Comparison of ENCODE assay signal across 9 cellular contexts in the genomic region with DNA sequence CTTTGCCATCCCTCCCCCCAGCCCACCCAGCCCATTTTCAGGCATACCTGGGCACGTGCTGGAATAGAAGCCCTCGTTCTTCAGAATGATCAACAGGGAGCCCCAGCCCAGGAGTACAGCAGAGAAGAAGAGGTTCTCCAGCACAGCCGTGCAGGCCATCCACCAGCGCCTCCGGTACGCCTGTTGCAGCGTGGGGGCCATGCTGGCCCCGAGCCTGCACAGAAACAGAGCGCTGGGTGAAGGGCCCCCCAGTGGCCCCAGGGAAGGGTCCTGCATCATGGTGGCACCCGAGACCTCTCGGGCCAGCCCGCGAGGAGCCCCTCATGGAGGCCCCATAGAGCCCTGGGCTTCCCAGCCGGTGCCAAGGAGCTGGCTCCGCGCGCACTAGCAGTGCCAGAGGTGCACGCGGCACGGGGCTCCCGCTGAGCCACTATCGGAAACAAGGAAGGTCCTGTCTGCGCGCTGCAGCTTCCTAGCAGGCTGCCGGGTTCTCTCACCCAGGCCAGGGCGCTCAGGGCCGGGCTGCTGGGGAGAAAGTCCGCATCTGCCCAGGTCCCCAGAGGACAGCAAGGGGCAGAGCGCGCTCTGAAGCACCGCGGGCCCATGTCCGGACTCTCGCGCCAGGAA. TPM values are rescaled to one million over a fixed set of nuclear protein-coding genes. Genes with fewer than 3 reads are reported as not detected.
DNase-seq lines count a peak whose midpoint lies in the region; ATAC-seq and TF ChIP-seq lines count a peak whose summit lies in the region.
"Had no signal": no experiment of that assay in that cellular context is flagged by ENCODE, and none has a peak within 500 bp of the region (broad histone marks: within the 10 kb centered on the region; RNA-seq: fewer than 3 reads in every experiment).

No MANE protein-coding gene starts in this region.

- H3K9ac ChIP-seq in endodermal cell (ENCODE audit: extremely low read depth, low read length, poor library complexity, severe bottlenecking) (no peak overlapping the region), mucosa of stomach (ENCODE audit: low read length) (peak overlapping the region; percentile 70)

- H3K27ac Mint-ChIP-seq in endodermal cell = no peak overlapping the region

- 19 to 23% methylated on average over 23 to 35 of the region's 35 CpGs for WGBS in endodermal cell (ENCODE audit: insufficient coverage in 1 of 2, insufficient read length in 1 of 2), 2 experiments
- WGBS in thyroid gland, 2 donors = 24 to 30% methylated on average over 16 to 22 of the region's 35 CpGs

- intact Hi-C loops in thyroid gland (cut with DNase I) = no loop called here

- H3K9me3 ChIP-seq in endodermal cell (ENCODE audit: control insufficient read depth, low read length) = no peaks in the 10 kb centered on the region
- no peaks in the 10 kb centered on the region for H3K9me3 ChIP-seq in mucosa of stomach (ENCODE audit: control insufficient read depth, low read length)
- H3K9me3 ChIP-seq in thyroid gland = no peaks in the 10 kb centered on the region

- no peaks in the 10 kb centered on the region for H3K9me3 Mint-ChIP-seq in endodermal cell

- H3K36me3 ChIP-seq in endodermal cell (ENCODE audit: control insufficient read depth, insufficient read depth, low read length) (no peaks in the 10 kb centered on the region), mucosa of stomach (ENCODE audit: control insufficient read depth, insufficient read depth, low read length) (no peaks in the 10 kb centered on the region), thyroid gland (no peaks in the 10 kb centered on the region)

- DNase-seq in CD1c-positive myeloid dendritic cell (ENCODE audit: extremely low spot score) (peak; percentile 37), HuH-7 (ENCODE audit: low spot score) (peak; percentile 86), endodermal cell (peak; percentile 87), thyroid gland (peak; percentile 66 to 77), A172 (ENCODE audit: low spot score) (no peak)

- H3K27me3 Mint-ChIP-seq in endodermal cell (ENCODE audit: insufficient read depth) = peaks cover 50% of the 10 kb centered on the region

- H3K27me3 ChIP-seq in endodermal cell (ENCODE audit: control insufficient read depth, insufficient read depth, low read length, poor library complexity, severe bottlenecking) (peaks cover 45% of the 10 kb centered on the region), mucosa of stomach (ENCODE audit: control insufficient read depth, insufficient read depth, low read length) (no peaks in the 10 kb centered on the region), thyroid gland (no peaks in the 10 kb centered on the region)

- no peak overlapping the region for H3K27ac ChIP-seq in endodermal cell (ENCODE audit: low read depth, low read length)
- H3K27ac ChIP-seq in thyroid gland = peak overlapping the region; percentile 47 to 65 (median 60)

- H3K4me3 ChIP-seq in WI38 (ENCODE audit: low read depth, low read length) (peak overlapping the region; percentile 85), endodermal cell (ENCODE audit: low read length) (peak overlapping the region; percentile 81), mucosa of stomach (ENCODE audit: low read length) (peak overlapping the region; percentile 82), thyroid gland (replicated peaks in 1 of 3) (peak overlapping the region; percentile 65 to 98 (median 92))

- ATAC-seq in GM19463 (IDR thresholded peaks at IDR 0.05; ENCODE audit: unreplicated experiment) = peak; percentile 37

- H3K36me3 Mint-ChIP-seq in endodermal cell (ENCODE audit: low read depth) = no peaks in the 10 kb centered on the region

- H3K4me1 ChIP-seq in endodermal cell (ENCODE audit: control insufficient read depth, insufficient read depth, low read length) (no peaks in the 10 kb centered on the region), mucosa of stomach (ENCODE audit: control insufficient read depth, insufficient read depth, low read length) (peaks cover 14% of the 10 kb centered on the region), thyroid gland (peaks cover 9 to 11% of the 10 kb centered on the region in 2 donors)

- no peak for TF ChIP-seq CTCF in WI38 (IDR thresholded peaks at IDR 0.05; ENCODE audit: low read depth, low read length)
- TF ChIP-seq CTCF in endodermal cell (conservative IDR thresholded peaks at IDR 0.05) = no peak
- no peak for TF ChIP-seq CTCF in thyroid gland (IDR thresholded peaks at IDR 0.05)

- peak overlapping the region; percentile 71 for H3K4me3 Mint-ChIP-seq in endodermal cell

- TF ChIP-seq POLR2A in thyroid gland (IDR thresholded peaks at IDR 0.05) = no peak

- peaks cover 7% of the 10 kb centered on the region for H3K4me1 Mint-ChIP-seq in endodermal cell

RNA-seq across cellular contexts. Expression of a gene that starts 1.5 kb away (rescaled TPM):
- total RNA-seq in endodermal cell (1 to 10 TPM; 8.4 to 9.1 TPM), thyroid gland (10 to 100 TPM; 20.3 to 64.1 (median 28.8) TPM)
- polyA plus RNA-seq in endodermal cell (2013, experiment 1 of 2) = 4.0 TPM
- 2.1 TPM for polyA plus RNA-seq in endodermal cell (2013, experiment 2 of 2)
- total RNA-seq in A172 (2014; rRNA removed; shearing (Covaris generic)) = 3.4 and 5.2 TPM in 2 replicates

RNA-seq across cellular contexts. Expression of a gene that starts 16.5 kb away (rescaled TPM):
- total RNA-seq in endodermal cell (10 to 100 TPM; 77.4 to 79.8 TPM), thyroid gland (10 to 100 TPM; 29.8 to 43.7 (median 37.4) TPM)
- polyA plus RNA-seq in endodermal cell (2013, experiment 1 of 2) = 53.9 TPM
- polyA plus RNA-seq in endodermal cell (2013, experiment 2 of 2) = 49.5 TPM
- 59.7 and 95.9 TPM in 2 replicates for total RNA-seq in A172 (2014; rRNA removed; shearing (Covaris generic))

RNA-seq across cellular contexts. Expression of a gene that starts 23.4 kb away (rescaled TPM):
- total RNA-seq in endodermal cell (under 1 TPM; 0.22 TPM), thyroid gland (not detected)
- polyA plus RNA-seq in endodermal cell (2013, experiment 1 of 2) = 0.18 TPM
- 0.46 TPM for polyA plus RNA-seq in endodermal cell (2013, experiment 2 of 2)
- not detected in 2 replicates for total RNA-seq in A172 (2014; rRNA removed; shearing (Covaris generic))
- total RNA-seq: NCI-H460 had no signal

RNA-seq across cellular contexts. Expression of a gene that starts 53.4 kb away (rescaled TPM):
- total RNA-seq in endodermal cell = 10 to 100 TPM in 1 of 2 donors, 1 to 10 TPM in 1; 8.1 to 11.3 TPM
- polyA plus RNA-seq in endodermal cell (2013, experiment 1 of 2) = 64.9 TPM
- polyA plus RNA-seq in endodermal cell (2013, experiment 2 of 2) = 56.6 TPM
- 10 to 100 TPM; 30.8 to 41.7 (median 38.8) TPM for total RNA-seq in thyroid gland
- total RNA-seq in A172 (2014; rRNA removed; shearing (Covaris generic)) = 52.5 and 69.6 TPM in 2 replicates

RNA-seq across cellular contexts. Expression of a gene that starts 53.7 kb away (rescaled TPM):
- total RNA-seq in endodermal cell (1 to 10 TPM in 1 of 2 donors, under 1 TPM in 1; 0.97 to 1.5 TPM), thyroid gland (10 to 100 TPM; 11.2 to 27.6 (median 17.1) TPM)
- 13.5 TPM for polyA plus RNA-seq in endodermal cell (2013, experiment 1 of 2)
- 14.4 TPM for polyA plus RNA-seq in endodermal cell (2013, experiment 2 of 2)
- total RNA-seq in A172 (2014; rRNA removed; shearing (Covaris generic)) = 0.64 and 1.6 TPM in 2 replicates
